ENCODE assay signal across 13 cellular contexts in the genomic region with DNA sequence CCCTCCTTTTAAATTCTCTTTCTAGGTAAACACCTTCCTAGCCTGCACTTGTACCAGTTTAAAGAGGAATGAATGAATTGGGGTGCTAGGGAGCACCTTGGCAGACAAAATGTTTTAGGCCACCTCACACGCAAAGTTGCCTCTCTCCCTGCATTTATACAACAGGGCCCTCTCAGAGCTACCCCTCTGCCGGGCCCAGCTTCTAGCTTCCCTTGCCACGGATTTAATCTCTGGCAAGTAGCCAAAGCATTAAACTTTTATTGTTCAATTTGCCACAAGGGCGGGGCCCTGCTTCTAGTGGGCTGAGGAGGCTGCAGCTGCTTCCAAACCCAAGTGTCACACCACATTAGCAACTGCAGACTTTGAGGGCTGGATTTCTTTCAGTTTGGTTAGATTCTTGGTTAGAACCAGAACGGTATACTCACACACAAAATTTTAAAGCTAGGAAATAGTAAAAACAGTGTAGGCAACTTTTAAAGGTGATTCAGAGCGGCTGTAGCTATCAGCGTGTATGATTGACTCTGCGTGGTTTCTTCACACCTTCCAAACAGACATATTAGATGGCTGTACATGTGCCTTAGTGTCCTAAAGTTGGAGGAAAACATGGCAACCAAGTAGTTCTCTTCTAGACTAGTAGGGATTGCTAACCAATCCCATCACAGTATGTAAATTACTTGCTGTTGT. TPM values are rescaled to one million over a fixed set of nuclear protein-coding genes. Genes with fewer than 3 reads are reported as not detected.
A peak's percentile ranks its signal among the peaks of the same experiment; 100 is the strongest.
DNase-seq lines count a peak whose midpoint lies in the region; ATAC-seq and TF ChIP-seq lines count a peak whose summit lies in the region.
"Had no signal": no experiment of that assay in that cellular context is flagged by ENCODE, and none has a peak within 500 bp of the region (broad histone marks: within the 10 kb centered on the region; RNA-seq: fewer than 3 reads in every experiment).

No MANE protein-coding gene starts in this region.

- no peaks in the 10 kb centered on the region for H4K20me1 ChIP-seq in MM.1S (ENCODE audit: insufficient read depth, low read length)

- 59 to 62% methylated on average over 8 of the region's 8 CpGs for WGBS in upper lobe of left lung, 2 donors

- H3K27me3 ChIP-seq in left ventricle myocardium inferior (ENCODE audit: low read depth) (no peaks in the 10 kb centered on the region), upper lobe of left lung (no peaks in the 10 kb centered on the region), MM.1S (replicated peaks; ENCODE audit: insufficient read depth, low read length) (no peaks in the 10 kb centered on the region)
- H3K27me3 ChIP-seq: body of pancreas, foreskin keratinocyte had no signal

- no peak for ATAC-seq in Right ventricle myocardium superior (ENCODE audit: poor library complexity)
- ATAC-seq in upper lobe of left lung (ENCODE audit: low FRiP score in 2 of 2): peak in 1 of 2 donors; percentile 27
- ATAC-seq in HG03045 (IDR thresholded peaks at IDR 0.05; ENCODE audit: unreplicated experiment): no peak
- ATAC-seq in HG02870 (IDR thresholded peaks at IDR 0.05; ENCODE audit: unreplicated experiment): no peak
- ATAC-seq: body of pancreas; foreskin keratinocyte; HCT116; naive thymus-derived CD8-positive, alpha-beta T cell had no signal

- TF ChIP-seq POLR2A in erythroblast (IDR thresholded peaks at IDR 0.05; ENCODE audit: low read length) (no peak), upper lobe of left lung (IDR thresholded peaks at IDR 0.05) (no peak)

- H3K4me2 ChIP-seq in MM.1S (ENCODE audit: low read depth, low read length): no peak overlapping the region

- H3K4me1 ChIP-seq in left ventricle myocardium inferior: peaks cover 81% of the 10 kb centered on the region
- H3K4me1 ChIP-seq in upper lobe of left lung: peaks cover 20 to 26% (median 21%) of the 10 kb centered on the region in 4 donors
- H3K4me1 ChIP-seq in MM.1S (ENCODE audit: low read length): no peaks in the 10 kb centered on the region
- H3K4me1 ChIP-seq: foreskin keratinocyte had no signal

- H3K27ac ChIP-seq in left ventricle myocardium inferior (replicated peaks): peak overlapping the region; percentile 78
- peak overlapping the region; percentile 1 to 67 (median 46) for H3K27ac ChIP-seq in upper lobe of left lung
- H3K27ac ChIP-seq in MM.1S (ENCODE audit: low read length): no peak overlapping the region
- H3K27ac ChIP-seq: body of pancreas, foreskin keratinocyte had no signal

- no peaks in the 10 kb centered on the region for H3K9me2 ChIP-seq in MM.1S (replicated peaks; ENCODE audit: insufficient read depth, low read length)

- no peak overlapping the region for H3K9ac ChIP-seq in MM.1S (ENCODE audit: low read length)

- H3K36me3 ChIP-seq in left ventricle myocardium inferior (no peaks in the 10 kb centered on the region), upper lobe of left lung (no peaks in the 10 kb centered on the region), MM.1S (replicated peaks; ENCODE audit: insufficient read depth, low read length) (no peaks in the 10 kb centered on the region)

- H3K9me3 ChIP-seq in left ventricle myocardium inferior (replicated peaks): no peaks in the 10 kb centered on the region
- no peaks in the 10 kb centered on the region for H3K9me3 ChIP-seq in upper lobe of left lung
- no peaks in the 10 kb centered on the region for H3K9me3 ChIP-seq in MM.1S (replicated peaks; ENCODE audit: insufficient read depth, low read length)
- H3K9me3 ChIP-seq: body of pancreas had no signal

- no peaks in the 10 kb centered on the region for H3F3A ChIP-seq in MM.1S (ENCODE audit: insufficient read depth, low read length)

- H3K4me3 ChIP-seq in left ventricle myocardium inferior (no peak overlapping the region), upper lobe of left lung (no peak overlapping the region), MM.1S (ENCODE audit: low read length) (no peak overlapping the region)
- H3K4me3 ChIP-seq: body of pancreas had no signal

- intact Hi-C loops in left ventricle myocardium inferior (cut with micrococcal nuclease): no loop called here
- intact Hi-C loops in Right ventricle myocardium superior (cut with DNase I): loop anchor here (10.0 kb wide), 1 partner anchor 75 kb away; no protein-coding TSS in a partner anchor

- no peaks in the 10 kb centered on the region for H3K79me2 ChIP-seq in MM.1S (ENCODE audit: low read length)

- no peak for TF ChIP-seq EP300 in upper lobe of left lung (IDR thresholded peaks at IDR 0.05)

- TF ChIP-seq CTCF in left ventricle myocardium inferior (IDR thresholded peaks at IDR 0.05; ENCODE audit: borderline replicate concordance): no peak
- TF ChIP-seq CTCF in upper lobe of left lung (IDR thresholded peaks at IDR 0.05): no peak
- TF ChIP-seq CTCF in MM.1S (IDR thresholded peaks at IDR 0.05; ENCODE audit: low read length): no peak

- DNase-seq in left ventricle myocardium inferior: no peak
- no peak for DNase-seq in Right ventricle myocardium superior
- DNase-seq in NCI-H524 treated with DMSO at 0.1 percent for 48 hours (lab: John Stamatoyannopoulos, UW): peak; percentile 84
- peak; percentile 43 to 67 for DNase-seq in erythroblast (lab: John Stamatoyannopoulos, UW)
- no peak for DNase-seq in upper lobe of left lung
- no peak for DNase-seq in MM.1S
- DNase-seq: activated CD4-positive, CD25-positive, alpha-beta regulatory T cell; foreskin keratinocyte had no signal

- no peak overlapping the region for H2AFZ ChIP-seq in MM.1S (ENCODE audit: low read length)

RNA-seq across cellular contexts. Expression of gene KREMEN1, which starts 6.5 kb away (rescaled TPM):
- total RNA-seq in left ventricle myocardium inferior (102 TPM), Right ventricle myocardium superior (49.9 TPM), upper lobe of left lung (10 to 100 TPM in 5 of 6 donors, 1 to 10 TPM in 1; 8.4 to 24.3 (median 15.9) TPM)
- total RNA-seq: naive thymus-derived CD8-positive, alpha-beta T cell had no signal

RNA-seq across cellular contexts. Expression of gene C22orf31, which starts 17.7 kb away (rescaled TPM):
- 0.30 TPM for total RNA-seq in left ventricle myocardium inferior
- not detected for total RNA-seq in Right ventricle myocardium superior
- total RNA-seq in upper lobe of left lung: not detected
- total RNA-seq: body of pancreas; foreskin keratinocyte; naive thymus-derived CD8-positive, alpha-beta T cell had no signal

Comparison
In these comparisons a context has a peak if more than half of its experiments do, and no peak if none do; other contexts are left out.
1. DNase-seq: peak in NCI-H524 treated with DMSO at 0.1 percent for 48 hours (single experiment) and erythroblast (2 of 2); none in left ventricle myocardium inferior (single experiment), Right ventricle myocardium superior (single experiment), upper lobe of left lung (0 of 2) and MM.1S (single experiment).